1 cellular context compared by ENCODE assay signal in genomic region chr2:226427538-226428307, GRCh38.
TF ChIP-seq lines count a peak whose summit lies in the region.

No MANE protein-coding gene starts in this region.

TF ChIP-seq in HCT116, 20 proteins besides CTCF, POLR2A, EP300 and RAD21 (continued from another document):
- TF ChIP-seq REST (IDR thresholded peaks at IDR 0.05; ENCODE audit: low read depth), result no peak
- TF ChIP-seq MAX (IDR thresholded peaks at IDR 0.05), result no peak
- TF ChIP-seq EZH2phosphoT487 (IDR thresholded peaks at IDR 0.05; ENCODE audit: borderline replicate concordance), result no peak
- TF ChIP-seq POLR2AphosphoS5 (IDR thresholded peaks at IDR 0.05; ENCODE audit: low read depth, low read length), result peak; percentile 40; the same call in 1 of the 2 replicates
- TF ChIP-seq SIN3A (IDR thresholded peaks at IDR 0.05; ENCODE audit: low read depth), result no peak
- no peak for TF ChIP-seq YY1 (IDR thresholded peaks at IDR 0.05; ENCODE audit: extremely low read depth, insufficient replicate concordance, low read depth, low read length)
- no peak for TF ChIP-seq ZNF274 (IDR thresholded peaks at IDR 0.05; ENCODE audit: low read depth, low read length)
- TF ChIP-seq TCF7L2 (IDR thresholded peaks at IDR 0.05; ENCODE audit: borderline replicate concordance, extremely low read depth, insufficient read depth, insufficient read length), result peak; percentile 46
- TF ChIP-seq ZFX (IDR thresholded peaks at IDR 0.05), result no peak
- peak; percentile 51 for TF ChIP-seq FOSL1 (IDR thresholded peaks at IDR 0.05; ENCODE audit: low read depth)
- TF ChIP-seq SP1 (IDR thresholded peaks at IDR 0.05; ENCODE audit: low read depth), result peak; percentile 28; the same call in 1 of the 2 replicates
- no peak for TF ChIP-seq EGR1 (IDR thresholded peaks at IDR 0.05; ENCODE audit: low read depth)
- TF ChIP-seq SRF (IDR thresholded peaks at IDR 0.05; ENCODE audit: low read depth), result 0 out of 2 replicates have a peak, but pooled peaks have one; percentile 18
